ENCODE assay signal across 1 cellular context in genomic region chr16:588889-589657, GRCh38.
A peak's percentile ranks its signal among the peaks of the same experiment; 100 is the strongest.
TF ChIP-seq lines count a peak whose summit lies in the region.

No MANE protein-coding gene starts in this region.

TF ChIP-seq in K562, 482 proteins besides CTCF, POLR2A, EP300 and RAD21 (continued from another document and continues in another):
- TF ChIP-seq ARID4B (CRISPR knock-in tag; IDR thresholded peaks at IDR 0.05) (peak; percentile 69; the same call in 1 of the 2 replicates), ZNF639 (CRISPR knock-in tag; conservative IDR thresholded peaks at IDR 0.05 in 1 of 2, IDR thresholded peaks at IDR 0.05 in 1 of 2) (peak in 1 of 2 experiments; percentile 89; a peak in 1 of 4 replicates), PHF8 (IDR thresholded peaks at IDR 0.05; ENCODE audit: borderline replicate concordance, low read length) (peak; percentile 87; the same call in 1 of the 2 replicates), ZNF407 (IDR thresholded peaks at IDR 0.05; ENCODE audit: low read depth) (no peak), RBBP5 (IDR thresholded peaks at IDR 0.05; ENCODE audit: borderline replicate concordance, insufficient read depth, low read length, poor library complexity, severe bottlenecking) (peak; percentile 57), ID3 (CRISPR knock-in tag; IDR thresholded peaks at IDR 0.05) (no peak), ID3 (tag; IDR thresholded peaks at IDR 0.05) (no peak), KDM2B (CRISPR knock-in tag; IDR thresholded peaks at IDR 0.05) (no peak), ZSCAN29 (IDR thresholded peaks at IDR 0.05) (no peak), NFRKB (IDR thresholded peaks at IDR 0.05; ENCODE audit: low read depth) (0 out of 2 replicates have a peak, but pooled peaks have one; percentile 3), GABPB1 (CRISPR knock-in tag; IDR thresholded peaks at IDR 0.05) (peak; percentile 95), PCBP1 (IDR thresholded peaks at IDR 0.05; ENCODE audit: low read depth, low read length, poor library complexity, severe bottlenecking) (peak; percentile 86), PBX2 (CRISPR knock-in tag; IDR thresholded peaks at IDR 0.05; ENCODE audit: low read depth) (peak; percentile 70; the same call in 1 of the 2 replicates), PBX2 (tag; conservative IDR thresholded peaks at IDR 0.05; ENCODE audit: low read depth) (no peak), IRF1 (CRISPR knock-in tag; IDR thresholded peaks at IDR 0.05; ENCODE audit: borderline replicate concordance) (no peak), EGR1 (conservative IDR thresholded peaks at IDR 0.05) (peak; percentile 90), TEAD4 (IDR thresholded peaks at IDR 0.05; ENCODE audit: low read length) (no peak), TEAD4 (CRISPR knock-in tag; IDR thresholded peaks at IDR 0.05; ENCODE audit: borderline replicate concordance) (peak; percentile 56; the same call in 1 of the 2 replicates), POLR2B (IDR thresholded peaks at IDR 0.05; ENCODE audit: low read depth, partially characterized antibody) (no peak), TAF9B (IDR thresholded peaks at IDR 0.05; ENCODE audit: partially characterized antibody) (no peak), HDAC6 (IDR thresholded peaks at IDR 0.05; ENCODE audit: low read depth, low read length) (no peak), HMGN3 (IDR thresholded peaks at IDR 0.05; ENCODE audit: borderline replicate concordance, extremely low read depth, insufficient read length, low read depth, low read length) (peak; percentile 73), MCM5 (IDR thresholded peaks at IDR 0.05; ENCODE audit: low read depth) (no peak), THAP12 (CRISPR knock-in tag; IDR thresholded peaks at IDR 0.05) (peak; percentile 74)
